Comparison of ENCODE assay signal across 1 cellular context in genomic region chr4:132642196-132642817, GRCh38.
TF ChIP-seq lines count a peak whose summit lies in the region.

No MANE protein-coding gene starts in this region.

TF ChIP-seq in SK-N-SH treated with all-trans-retinoic acid at 6 μM for 48 hours, 23 proteins besides CTCF, POLR2A, EP300 and RAD21 (continued from another document):
- TF ChIP-seq ARNTL (CRISPR knock-in tag; IDR thresholded peaks at IDR 0.05; ENCODE audit: borderline replicate concordance, low read depth): no peak
- TF ChIP-seq ISL1 (CRISPR knock-in tag; IDR thresholded peaks at IDR 0.05): no peak
- TF ChIP-seq CSRNP3 (CRISPR knock-in tag; IDR thresholded peaks at IDR 0.05): no peak
- TF ChIP-seq ZNF8 (CRISPR knock-in tag; IDR thresholded peaks at IDR 0.05): no peak
- TF ChIP-seq ZNF70 (CRISPR knock-in tag; IDR thresholded peaks at IDR 0.05): no peak
- TF ChIP-seq ZFP3 (CRISPR knock-in tag; IDR thresholded peaks at IDR 0.05): no peak
- TF ChIP-seq BACH2 (CRISPR knock-in tag; IDR thresholded peaks at IDR 0.05; ENCODE audit: borderline replicate concordance): no peak
- no peak for TF ChIP-seq GLIS3 (CRISPR knock-in tag; IDR thresholded peaks at IDR 0.05)
